9 cellular contexts compared by ENCODE assay signal in the genomic region with DNA sequence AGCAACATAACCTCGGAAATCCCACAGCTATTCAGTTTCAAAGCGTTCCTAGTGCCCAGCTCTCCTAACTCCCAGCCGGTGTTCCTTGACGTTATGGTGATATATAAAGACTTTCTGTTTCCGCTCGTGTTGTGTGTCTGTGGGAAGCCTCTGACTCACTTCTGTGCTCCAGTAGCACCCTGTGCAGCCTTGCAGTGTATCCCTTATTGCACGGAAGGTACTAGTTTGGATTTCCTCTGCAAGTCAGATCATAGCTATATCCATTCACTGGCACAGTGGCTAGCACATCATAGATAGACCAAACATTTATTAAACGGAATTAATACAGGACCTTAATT. TPM values are rescaled to one million over a fixed set of nuclear protein-coding genes. Genes with fewer than 3 reads are reported as not detected.
DNase-seq lines count a peak whose midpoint lies in the region; ATAC-seq, FAIRE-seq and TF ChIP-seq lines count a peak whose summit lies in the region.
"Had no signal": no experiment of that assay in that cellular context is flagged by ENCODE, and none has a peak within 500 bp of the region (broad histone marks: within the 10 kb centered on the region; RNA-seq: fewer than 3 reads in every experiment).

No MANE protein-coding gene starts in this region.

- TF ChIP-seq EP300 in neural cell (conservative IDR thresholded peaks at IDR 0.05; ENCODE audit: poor library complexity, severe bottlenecking) = no peak

- H3K27ac ChIP-seq in fibroblast of lung (ENCODE audit: insufficient read depth, low read length) (peak overlapping the region; percentile 75), neural cell (ENCODE audit: low read length) (peak overlapping the region; percentile 76), aorta (ENCODE audit: low read depth in 1 of 2, low read length in 2 of 2) (no peak overlapping the region)

- H2AFZ ChIP-seq in fibroblast of lung (ENCODE audit: low read length) (peak overlapping the region; percentile 95), neural cell (ENCODE audit: low read depth, low read length) (peak overlapping the region; percentile 88)

- TF ChIP-seq CTCF in fibroblast of lung (conservative IDR thresholded peaks at IDR 0.05 in 1 of 2, IDR thresholded peaks at IDR 0.05 in 1 of 2; ENCODE audit: low read depth in 1 of 2, low read length in 2 of 2) (no peak), neural cell (IDR thresholded peaks at IDR 0.05; ENCODE audit: poor library complexity, severe bottlenecking) (no peak)

- no peaks in the 10 kb centered on the region for H3F3A ChIP-seq in neural cell (ENCODE audit: insufficient read depth, low read length, poor library complexity, severe bottlenecking)

- H3K9ac ChIP-seq in fibroblast of lung (ENCODE audit: insufficient read depth, low read length) = peak overlapping the region; percentile 58
- peak overlapping the region; percentile 70 for H3K9ac ChIP-seq in neural cell (ENCODE audit: low read length)

- intact Hi-C loops in aorta (cut with DNase I) = no loop called here

- H3K9me2 ChIP-seq in neural cell (ENCODE audit: insufficient read depth, low read length) = no peaks in the 10 kb centered on the region

- peak overlapping the region; percentile 85 for H3K4me2 ChIP-seq in fibroblast of lung (ENCODE audit: extremely low read depth, insufficient read depth, low read length)
- H3K4me2 ChIP-seq in neural cell (ENCODE audit: low read length) = peak overlapping the region; percentile 78

- H3K79me2 ChIP-seq in fibroblast of lung (ENCODE audit: control insufficient read depth, insufficient read depth, low read length) (no peaks in the 10 kb centered on the region), neural cell (replicated peaks; ENCODE audit: insufficient read depth, low read length) (no peaks in the 10 kb centered on the region)

- H3K9me3 ChIP-seq in fibroblast of lung (ENCODE audit: control insufficient read depth, insufficient read depth, low read depth, low read length) = no peaks in the 10 kb centered on the region
- no peaks in the 10 kb centered on the region for H3K9me3 ChIP-seq in neural cell (ENCODE audit: low read length)
- no peaks in the 10 kb centered on the region for H3K9me3 ChIP-seq in aorta (ENCODE audit: control insufficient read depth, low read length)

- TF ChIP-seq POLR2A in GM12892 (IDR thresholded peaks at IDR 0.05; ENCODE audit: low read depth, low read length) = no peak

- H3K4me3 ChIP-seq in GM08714 (ENCODE audit: low read length) (peak overlapping the region; percentile 83), fibroblast of lung (replicated peaks in 1 of 4; ENCODE audit: control extremely low read depth in 1 of 4, insufficient read depth in 1 of 4, low read depth in 3 of 4, low read length in 4 of 4) (peak overlapping the region; percentile 66 to 92 (median 78)), neural cell (ENCODE audit: low read length) (peak overlapping the region; percentile 88), aorta (ENCODE audit: low read length in 2 of 2) (peak overlapping the region; percentile 20 to 57)

- FAIRE-seq in GM12892 (lab: Jason Lieb, UNC) = no peak
- FAIRE-seq: frontal cortex had no signal

- H4K20me1 ChIP-seq in fibroblast of lung (ENCODE audit: control insufficient read depth, extremely low read depth, insufficient read depth, low read length) = no peaks in the 10 kb centered on the region
- no peaks in the 10 kb centered on the region for H4K20me1 ChIP-seq in neural cell (ENCODE audit: insufficient read depth)

- WGBS in aorta, 2 donors = 2 to 3% methylated on average over 8 of the region's 8 CpGs

- ATAC-seq in GM21825 (IDR thresholded peaks at IDR 0.05; ENCODE audit: unreplicated experiment) (peak; percentile 45), aorta (ENCODE audit: low FRiP score) (peak; percentile 67)

- H3K36me3 ChIP-seq in fibroblast of lung (ENCODE audit: control insufficient read depth, insufficient read depth, low read length) = no peaks in the 10 kb centered on the region
- H3K36me3 ChIP-seq in neural cell (ENCODE audit: insufficient read depth, low read length) = no peaks in the 10 kb centered on the region
- no peaks in the 10 kb centered on the region for H3K36me3 ChIP-seq in aorta (ENCODE audit: control insufficient read depth in 1 of 2, insufficient read depth in 2 of 2, low read length in 1 of 2)

- DNase-seq in LoVo (ENCODE audit: low spot score) = peak; percentile 18
- peak; percentile 56 for DNase-seq in activated CD8-positive, alpha-beta memory T cell treated with anti-CD3 and anti-CD28 coated beads, Interleukin-2, amount 50 U/mL, for 48 hours
- peak; percentile 68 to 80 for DNase-seq in fibroblast of lung (ENCODE audit: low read depth in 2 of 2)
- DNase-seq in aorta = no peak
- no peak for DNase-seq in GM12892 (ENCODE audit: insufficient read length)

- H3K4me1 ChIP-seq in fibroblast of lung (ENCODE audit: control insufficient read depth, extremely low read depth, insufficient read depth, low read length) (no peaks in the 10 kb centered on the region), aorta (ENCODE audit: control insufficient read depth in 1 of 2, insufficient read depth in 2 of 2, low read length in 2 of 2) (no peaks in the 10 kb centered on the region)

- no peaks in the 10 kb centered on the region for H3K27me3 ChIP-seq in fibroblast of lung (ENCODE audit: control insufficient read depth, insufficient read depth, low read length)
- no peaks in the 10 kb centered on the region for H3K27me3 ChIP-seq in neural cell (ENCODE audit: insufficient read depth, low read depth, low read length)
- H3K27me3 ChIP-seq in aorta (ENCODE audit: control insufficient read depth in 1 of 2, insufficient read depth in 2 of 2, low read length in 1 of 2) = no peaks in the 10 kb centered on the region

- no peak for TF ChIP-seq RAD21 in neural cell (conservative IDR thresholded peaks at IDR 0.05)

TF ChIP-seq in neural cell, 6 proteins besides CTCF, POLR2A, EP300 and RAD21:
- no peak for TF ChIP-seq SMC3 (conservative IDR thresholded peaks at IDR 0.05; ENCODE audit: poor library complexity)
- TF ChIP-seq, protein P1, sequence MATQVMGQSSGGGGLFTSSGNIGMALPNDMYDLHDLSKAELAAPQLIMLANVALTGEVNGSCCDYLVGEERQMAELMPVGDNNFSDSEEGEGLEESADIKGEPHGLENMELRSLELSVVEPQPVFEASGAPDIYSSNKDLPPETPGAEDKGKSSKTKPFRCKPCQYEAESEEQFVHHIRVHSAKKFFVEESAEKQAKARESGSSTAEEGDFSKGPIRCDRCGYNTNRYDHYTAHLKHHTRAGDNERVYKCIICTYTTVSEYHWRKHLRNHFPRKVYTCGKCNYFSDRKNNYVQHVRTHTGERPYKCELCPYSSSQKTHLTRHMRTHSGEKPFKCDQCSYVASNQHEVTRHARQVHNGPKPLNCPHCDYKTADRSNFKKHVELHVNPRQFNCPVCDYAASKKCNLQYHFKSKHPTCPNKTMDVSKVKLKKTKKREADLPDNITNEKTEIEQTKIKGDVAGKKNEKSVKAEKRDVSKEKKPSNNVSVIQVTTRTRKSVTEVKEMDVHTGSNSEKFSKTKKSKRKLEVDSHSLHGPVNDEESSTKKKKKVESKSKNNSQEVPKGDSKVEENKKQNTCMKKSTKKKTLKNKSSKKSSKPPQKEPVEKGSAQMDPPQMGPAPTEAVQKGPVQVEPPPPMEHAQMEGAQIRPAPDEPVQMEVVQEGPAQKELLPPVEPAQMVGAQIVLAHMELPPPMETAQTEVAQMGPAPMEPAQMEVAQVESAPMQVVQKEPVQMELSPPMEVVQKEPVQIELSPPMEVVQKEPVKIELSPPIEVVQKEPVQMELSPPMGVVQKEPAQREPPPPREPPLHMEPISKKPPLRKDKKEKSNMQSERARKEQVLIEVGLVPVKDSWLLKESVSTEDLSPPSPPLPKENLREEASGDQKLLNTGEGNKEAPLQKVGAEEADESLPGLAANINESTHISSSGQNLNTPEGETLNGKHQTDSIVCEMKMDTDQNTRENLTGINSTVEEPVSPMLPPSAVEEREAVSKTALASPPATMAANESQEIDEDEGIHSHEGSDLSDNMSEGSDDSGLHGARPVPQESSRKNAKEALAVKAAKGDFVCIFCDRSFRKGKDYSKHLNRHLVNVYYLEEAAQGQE (IDR thresholded peaks at IDR 0.05; ENCODE audit: borderline replicate concordance) = no peak
- no peak for TF ChIP-seq TAF1 (IDR thresholded peaks at IDR 0.05; ENCODE audit: low read depth)
- no peak for TF ChIP-seq EZH2 (IDR thresholded peaks at IDR 0.05; ENCODE audit: borderline replicate concordance, insufficient read depth, low read length, poor library complexity, severe bottlenecking)
- TF ChIP-seq POLR2AphosphoS5 (IDR thresholded peaks at IDR 0.05) = no peak
- TF ChIP-seq MXI1 (conservative IDR thresholded peaks at IDR 0.05; ENCODE audit: poor library complexity, severe bottlenecking) = no peak

RNA-seq across cellular contexts. Expression of gene ASAH2B, which starts 0.6 kb away (rescaled TPM):
- total RNA-seq in fibroblast of lung (2.3 and 3.0 TPM in 2 replicates), aorta (1 to 10 TPM; 2.0 to 2.9 TPM)
- polyA plus RNA-seq in fibroblast of lung (5.9 and 7.4 TPM in 2 replicates), neural cell (13.0 and 14.9 TPM in 2 replicates), aorta (1 to 10 TPM; 1.5 to 2.6 TPM)
- 2.9 and 6.4 TPM in 2 replicates for polyA plus RNA-seq in fibroblast of lung (2012)
- polyA minus RNA-seq in fibroblast of lung (ENCODE audit: low replicate concordance) (0.30 and 0.51 TPM in 2 replicates), neural cell (16.1 and 16.3 TPM in 2 replicates)
- polyA plus RNA-seq in GM12892 (2012; ENCODE audit: missing spikeins) = 4.2 TPM

Comparison
In these comparisons a context has a peak if more than half of its experiments do, and no peak if none do; other contexts are left out.
1. DNase-seq: peak in LoVo (single experiment), activated CD8-positive, alpha-beta memory T cell treated with anti-CD3 and anti-CD28 coated beads, Interleukin-2, amount 50 U/mL, for 48 hours (single experiment) and fibroblast of lung (2 of 2); none in aorta (0 of 2) and GM12892 (single experiment).
2. H3K27ac ChIP-seq: peak in fibroblast of lung (single experiment) and neural cell (single experiment); none in aorta (0 of 2).
3. Peak in every context shown above with its lines, with median percentiles within 50 percentile points of each other: H3K4me3 ChIP-seq.